Comparison of ENCODE assay signal across 25 cellular contexts in the genomic region with DNA sequence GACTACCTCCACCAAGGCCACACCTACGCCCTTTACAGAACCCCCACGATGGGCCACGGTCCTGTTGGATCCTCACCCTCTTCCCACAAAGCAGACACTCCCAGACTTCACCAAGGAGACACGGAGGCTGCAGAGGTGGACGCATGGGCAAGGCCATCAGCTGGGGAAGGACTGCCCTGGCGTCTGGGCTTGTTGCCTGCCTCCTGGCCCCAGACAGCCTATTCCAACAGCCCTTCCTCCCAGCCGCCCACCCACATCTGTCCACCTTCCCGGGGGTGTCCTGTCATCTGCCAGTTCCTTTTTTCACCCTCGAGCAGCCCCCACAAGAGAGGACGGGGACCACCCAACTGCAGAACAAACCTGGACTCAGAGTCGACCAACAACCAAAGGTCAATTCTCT. TPM values are rescaled to one million over a fixed set of nuclear protein-coding genes. Genes with fewer than 3 reads are reported as not detected.
"Had no signal": no experiment of that assay in that cellular context is flagged by ENCODE, and none has a peak within 500 bp of the region (broad histone marks: within the 10 kb centered on the region; RNA-seq: fewer than 3 reads in every experiment).

No MANE protein-coding gene starts in this region.

- H3K27ac ChIP-seq: breast epithelium, SK-N-MC, VCaP had no signal

- H3K27me3 ChIP-seq: breast epithelium had no signal

- H3K36me3 ChIP-seq: breast epithelium had no signal

- H3K27me3 Mint-ChIP-seq: activated naive CD4-positive, alpha-beta T cell treated with anti-CD3 and anti-CD28 coated beads, Interleukin-2, amount 50 U/mL, for 24 hours had no signal

- H3K4me3 ChIP-seq: breast epithelium, K562, SK-N-MC had no signal

- FAIRE-seq: K562 had no signal

- H3K4me1 Mint-ChIP-seq: activated CD4-positive, alpha-beta T cell treated with anti-CD3 and anti-CD28 coated beads for 36 hours had no signal

- H3K4me3 Mint-ChIP-seq: activated CD4-positive, alpha-beta memory T cell treated with anti-CD3 and anti-CD28 coated beads, Interleukin-2, amount 10 ng/mL, durations not matched to agents 7 days and 5 days; activated CD4-positive, alpha-beta T cell treated with anti-CD3 and anti-CD28 coated beads for 36 hours; activated naive CD4-positive, alpha-beta T cell treated with anti-CD3 and anti-CD28 coated beads, Interleukin-2, amount 50 U/mL, for 24 hours; activated T-cell treated with anti-CD3 and anti-CD28 coated beads, Interleukin-2, amount 50 U/mL, for 72 hours; T-cell had no signal

- H3K36me3 Mint-ChIP-seq: activated naive CD4-positive, alpha-beta T cell treated with anti-CD3 and anti-CD28 coated beads, Interleukin-2, amount 50 U/mL, for 24 hours; T-cell had no signal

- H3K27ac Mint-ChIP-seq: activated CD4-positive, alpha-beta memory T cell treated with anti-CD3 and anti-CD28 coated beads, Interleukin-2, amount 10 ng/mL, durations not matched to agents 7 days and 5 days; activated CD4-positive, alpha-beta T cell treated with anti-CD3 and anti-CD28 coated beads for 36 hours; activated naive CD4-positive, alpha-beta T cell treated with anti-CD3 and anti-CD28 coated beads, Interleukin-2, amount 50 U/mL, for 24 hours; activated T-cell treated with anti-CD3 and anti-CD28 coated beads, Interleukin-2, amount 50 U/mL, for 72 hours; activated T-helper 2 cell treated with anti-CD3 and anti-CD28 coated beads, Interferon-gamma antibody, Interleukin-2, Interleukin-4, amounts not matched to agents 10 μg/mL and 5 μg/mL and 100 μg/mL, durations not matched to agents 14 hours and 24 hours and 36 hours; T-cell had no signal

- ATAC-seq: activated CD4-positive, alpha-beta T cell treated with anti-CD3 and anti-CD28 coated beads for 36 hours; activated T-cell treated with anti-CD3 and anti-CD28 coated beads, Interleukin-2, amount 50 U/mL, for 72 hours; K562; PC-3; T-cell had no signal

- H3K9me3 ChIP-seq: breast epithelium had no signal

- DNase-seq: activated CD4-positive, alpha-beta memory T cell treated with anti-CD3 and anti-CD28 coated beads, Interleukin-2, amount 10 ng/mL, durations not matched to agents 7 days and 5 days; activated CD4-positive, alpha-beta T cell treated with anti-CD3 and anti-CD28 coated beads for 36 hours; activated CD4-positive, alpha-beta T cell treated with anti-CD3 and anti-CD28 coated beads, Interleukin-2, amount 50 U/mL, for 1 hour; activated CD8-positive, alpha-beta memory T cell treated with anti-CD3 and anti-CD28 coated beads, Interleukin-2, amount 50 U/mL, for 4 hours; activated gamma-delta T cell treated with Interleukin-2 at 50 U/mL for 16 hours; activated T-cell treated with anti-CD3 and anti-CD28 coated beads, Interleukin-2, amount 50 U/mL, for 72 hours; Karpas-422; MM.1S; NCI-H1105; NCI-H1436; NCI-H1694 treated with DMSO at 0.1 percent for 48 hours; NCI-H2081; NCI-H510A treated with DMSO at 0.1 percent for 48 hours; NCI-H69; NK-92 treated with Interleukin-12 subunit alpha and Interleukin-12 subunit beta, amount 100 ng/mL, for 24 hours; PC-3; T-cell; T-helper 2 cell had no signal

- H3K9me3 Mint-ChIP-seq: activated CD4-positive, alpha-beta memory T cell treated with anti-CD3 and anti-CD28 coated beads, Interleukin-2, amount 10 ng/mL, durations not matched to agents 7 days and 5 days; activated naive CD4-positive, alpha-beta T cell treated with anti-CD3 and anti-CD28 coated beads, Interleukin-2, amount 50 U/mL, for 24 hours; activated T-helper 2 cell treated with anti-CD3 and anti-CD28 coated beads, Interferon-gamma antibody, Interleukin-2, Interleukin-4, amounts not matched to agents 10 μg/mL and 5 μg/mL and 100 μg/mL, durations not matched to agents 14 hours and 24 hours and 36 hours had no signal

RNA-seq across cellular contexts. Expression of a gene that starts 28.9 kb away (rescaled TPM):
- total RNA-seq: activated CD4-positive, alpha-beta memory T cell treated with anti-CD3 and anti-CD28 coated beads, Interleukin-2, amount 10 ng/mL, durations not matched to agents 7 days and 5 days; activated CD4-positive, alpha-beta T cell treated with anti-CD3 and anti-CD28 coated beads for 36 hours; activated T-cell treated with anti-CD3 and anti-CD28 coated beads, Interleukin-2, amount 50 U/mL, for 72 hours; activated T-helper 2 cell treated with anti-CD3 and anti-CD28 coated beads, Interferon-gamma antibody, Interleukin-2, Interleukin-4, amounts not matched to agents 10 μg/mL and 5 μg/mL and 100 μg/mL, durations not matched to agents 14 hours and 24 hours and 36 hours; breast epithelium; K562; T-cell had no signal
- polyA plus RNA-seq: aorta, K562 had no signal

RNA-seq across cellular contexts. Expression of a gene that starts 39.5 kb away (rescaled TPM):
- total RNA-seq: activated CD4-positive, alpha-beta memory T cell treated with anti-CD3 and anti-CD28 coated beads, Interleukin-2, amount 10 ng/mL, durations not matched to agents 7 days and 5 days; activated CD4-positive, alpha-beta T cell treated with anti-CD3 and anti-CD28 coated beads for 36 hours; activated T-cell treated with anti-CD3 and anti-CD28 coated beads, Interleukin-2, amount 50 U/mL, for 72 hours; activated T-helper 2 cell treated with anti-CD3 and anti-CD28 coated beads, Interferon-gamma antibody, Interleukin-2, Interleukin-4, amounts not matched to agents 10 μg/mL and 5 μg/mL and 100 μg/mL, durations not matched to agents 14 hours and 24 hours and 36 hours; breast epithelium; K562; PC-3 had no signal
- polyA plus RNA-seq: K562 had no signal
